9 cellular contexts compared by ENCODE assay signal in the genomic region with DNA sequence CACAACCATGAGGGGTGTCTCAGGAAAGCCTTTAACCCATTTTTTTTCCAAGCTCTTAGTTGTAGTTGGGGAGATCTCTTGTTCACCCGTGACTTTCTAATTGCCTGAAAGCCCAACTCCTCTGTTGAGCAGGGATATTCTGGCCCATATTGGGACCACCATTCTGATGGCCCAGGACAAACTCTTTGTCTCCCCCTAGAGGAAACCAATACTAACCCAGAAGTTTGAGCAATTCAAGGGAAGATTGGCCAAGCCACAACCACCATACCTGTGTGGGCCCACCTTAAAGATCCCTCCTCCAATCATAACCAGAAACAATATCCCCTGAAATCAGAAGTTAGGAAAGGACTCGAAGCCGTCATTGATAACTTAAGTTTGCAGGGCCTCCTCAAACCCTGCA.
"Had no signal": no experiment of that assay in that cellular context is flagged by ENCODE, and none has a peak within 500 bp of the region (broad histone marks: within the 10 kb centered on the region; RNA-seq: fewer than 3 reads in every experiment).

No MANE protein-coding gene starts in this region.

- H3K36me3 ChIP-seq: gastroesophageal sphincter, sigmoid colon had no signal

- DNase-seq: activated B cell treated with CpG ODN at 0.5 μM for 24 hours; activated CD4-positive, alpha-beta T cell treated with anti-CD3 and anti-CD28 coated beads, Interleukin-2, amount 10 ng/mL, durations not matched to agents 7 days and 5 days; activated CD8-positive, alpha-beta memory T cell treated with anti-CD3 and anti-CD28 coated beads for 24 hours; sigmoid colon; stimulated activated CD4-positive, alpha-beta T cell treated with anti-CD3 and anti-CD28 coated beads, Interleukin-2, amount 100 ng/mL, for 24 hours; stimulated activated naive B cell treated with anti-CD40 and anti-IgM and Interleukin-4, amounts not matched to agents 10 μg/mL and 1 μg/mL and 100 μg/mL, for 72 hours; trophoblast cell had no signal

- H3K27me3 ChIP-seq: gastroesophageal sphincter, sigmoid colon had no signal

- H3K27ac ChIP-seq: gastroesophageal sphincter, sigmoid colon had no signal

- H3K4me1 ChIP-seq: gastroesophageal sphincter, sigmoid colon had no signal

- H3K4me3 ChIP-seq: gastroesophageal sphincter, sigmoid colon had no signal

- H3K9me3 ChIP-seq: sigmoid colon had no signal

- ATAC-seq: activated T-helper 17 cell treated with anti-CD3 and anti-CD28 coated beads, Interleukin-2, amount 50 U/mL, for 72 hours; gastroesophageal sphincter; stimulated activated naive B cell treated with anti-CD40 and anti-IgM and Interleukin-4, amounts not matched to agents 10 μg/mL and 1 μg/mL and 100 μg/mL, for 72 hours had no signal
